Comparison of ENCODE assay signal across 16 cellular contexts in the genomic region with DNA sequence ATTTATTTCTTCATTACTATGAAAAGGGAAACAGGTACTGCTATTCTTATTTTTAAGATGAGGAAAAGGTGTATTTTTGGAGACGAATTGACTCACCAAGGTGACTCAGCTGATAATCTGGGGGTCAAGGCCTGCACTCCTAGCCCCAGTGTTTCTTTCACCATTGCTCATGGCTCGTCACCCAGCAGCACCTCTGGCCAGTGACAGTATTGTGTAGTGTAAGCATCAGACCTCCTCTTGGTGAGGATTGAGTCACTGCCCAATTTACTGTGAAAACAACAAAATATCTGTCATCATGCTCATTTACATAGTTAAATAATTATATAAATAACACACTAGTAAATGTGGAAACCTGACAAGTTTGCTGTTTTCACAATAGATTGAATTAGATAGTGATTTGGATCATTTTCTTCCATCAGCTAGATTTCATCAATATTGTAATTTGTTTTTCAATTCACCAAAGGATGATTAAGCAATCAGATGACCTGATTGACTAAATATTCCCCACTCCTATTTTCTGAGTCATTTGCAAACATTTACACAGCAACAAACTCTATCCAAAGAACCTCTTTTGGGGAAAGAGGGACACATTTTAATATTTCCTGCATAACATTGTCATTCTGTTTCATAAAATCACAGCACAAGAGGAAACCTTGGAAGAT.
DNase-seq lines count a peak whose midpoint lies in the region; ATAC-seq, FAIRE-seq and TF ChIP-seq lines count a peak whose summit lies in the region.
"Had no signal": no experiment of that assay in that cellular context is flagged by ENCODE, and none has a peak within 500 bp of the region (broad histone marks: within the 10 kb centered on the region; RNA-seq: fewer than 3 reads in every experiment).

No MANE protein-coding gene starts in this region.

- ATAC-seq in A549 (peak; percentile 94 to 98), HG02763 (IDR thresholded peaks at IDR 0.05; ENCODE audit: unreplicated experiment) (no peak)

- peak overlapping the region; percentile 74 to 83 for H3K27ac ChIP-seq in A549
- H3K27ac ChIP-seq in uterus = no peak overlapping the region
- H3K27ac ChIP-seq: ovary had no signal

- no peaks in the 10 kb centered on the region for H3K27me3 ChIP-seq in uterus
- H3K27me3 ChIP-seq: ovary had no signal

- FAIRE-seq in A549 (lab: Jason Lieb, UNC) = no peak
- peak; percentile 81 for FAIRE-seq in islet of Langerhans (lab: Jason Lieb, UNC)
- FAIRE-seq: endometrium, GM12891 had no signal

- peak; percentile 9 to 20; a peak in 1 of 5 replicates for TF ChIP-seq EP300 in A549 (IDR thresholded peaks at IDR 0.05)

- TF ChIP-seq CTCF in A549 (IDR thresholded peaks at IDR 0.05) = no peak
- TF ChIP-seq CTCF in astrocyte of the spinal cord (IDR thresholded peaks at IDR 0.05; ENCODE audit: low read depth, low read length) = no peak
- TF ChIP-seq CTCF in uterus (IDR thresholded peaks at IDR 0.05) = no peak

- in situ Hi-C loops in astrocyte of the spinal cord (cut with HindIII; ENCODE audit: low sequenced_read_pairs) = no loop called here

- H3K4me1 ChIP-seq in A549 = peaks cover 56% of the 10 kb centered on the region
- H3K4me1 ChIP-seq in uterus = no peaks in the 10 kb centered on the region

- CTCF ChIA-PET in A549 (lab: Yijun Ruan, JAX) = interaction anchor here (2.2 kb wide), 1 partner anchor 13 kb away, joined by 6 read pairs; no protein-coding TSS in a partner anchor

- WGBS in A549 (ENCODE audit: missing lambda C conversion rate) = 3% methylated on average over 2 of the region's 2 CpGs

- H3K4me3 ChIP-seq in A549 (no peak overlapping the region; the same call in 2 of the 3 replicates), astrocyte of the spinal cord (ENCODE audit: low read depth, low read length) (no peak overlapping the region), uterus (no peak overlapping the region)
- H3K4me3 ChIP-seq: ovary had no signal

- no peaks in the 10 kb centered on the region for H3K36me3 ChIP-seq in uterus
- H3K36me3 ChIP-seq: ovary had no signal

- TF ChIP-seq RAD21 in A549 (conservative IDR thresholded peaks at IDR 0.05 in 1 of 2, IDR thresholded peaks at IDR 0.05 in 1 of 2) = no peak; a peak in 2 of 5 replicates

- POLR2A ChIA-PET in A549 (lab: Yijun Ruan, JAX) = no interaction called here

- intact Hi-C loops in uterus (cut with DNase I; ENCODE audit: low total_unique reads) = no loop called here

- H3K4me2 ChIP-seq in A549 = peak overlapping the region; percentile 75

- DNase-seq in A549 (ENCODE audit: low read depth in 1 of 2, low spot score in 1 of 2) = peak; percentile 51 to 78
- peak; percentile 64 for DNase-seq in HT1080 (ENCODE audit: low read depth)
- peak; percentile 25 for DNase-seq in astrocyte of the spinal cord (ENCODE audit: low read depth, low spot score)
- no peak for DNase-seq in DMS79 (lab: John Stamatoyannopoulos, UW)
- no peak for DNase-seq in NCI-H526 (lab: John Stamatoyannopoulos, UW)
- DNase-seq in uterus = no peak
- DNase-seq: activated CD4-positive, CD25-positive, alpha-beta regulatory T cell; aorta; midbrain; NCI-H146; NCI-H69; ovary had no signal

- H3K9me3 ChIP-seq in A549 (no peaks in the 10 kb centered on the region), uterus (no peaks in the 10 kb centered on the region)
- H3K9me3 ChIP-seq: ovary had no signal

- no peak for TF ChIP-seq POLR2A in A549 (IDR thresholded peaks at IDR 0.05; ENCODE audit: low read length)
- no peak for TF ChIP-seq POLR2A in uterus (IDR thresholded peaks at IDR 0.05)

TF ChIP-seq in A549, 52 proteins besides CTCF, POLR2A, EP300 and RAD21 (continues in another document):
- TF ChIP-seq HDAC2 (IDR thresholded peaks at IDR 0.05) (no peak), SMC3 (IDR thresholded peaks at IDR 0.05) (no peak), HOXA7 (CRISPR knock-in tag; IDR thresholded peaks at IDR 0.05) (no peak), ZNF302 (CRISPR knock-in tag; IDR thresholded peaks at IDR 0.05) (no peak), RCOR1 (IDR thresholded peaks at IDR 0.05; ENCODE audit: low read depth, low read length) (no peak), SREBF2 (IDR thresholded peaks at IDR 0.05) (no peak), CBX2 (IDR thresholded peaks at IDR 0.05; ENCODE audit: borderline replicate concordance, low read depth) (no peak), MYC (IDR thresholded peaks at IDR 0.05; ENCODE audit: borderline replicate concordance, low read length) (no peak), ZC3H11A (IDR thresholded peaks at IDR 0.05) (no peak), JUNB (IDR thresholded peaks at IDR 0.05) (peak; percentile 78), TFCP2L1 (CRISPR knock-in tag; IDR thresholded peaks at IDR 0.05) (no peak), RFX5 (IDR thresholded peaks at IDR 0.05) (no peak), KDM1A (IDR thresholded peaks at IDR 0.05; ENCODE audit: low read depth) (no peak), CHD2 (IDR thresholded peaks at IDR 0.05; ENCODE audit: low read length, partially characterized antibody) (no peak), MAFK (IDR thresholded peaks at IDR 0.05; ENCODE audit: partially characterized antibody) (peak; percentile 59), BHLHE40 (IDR thresholded peaks at IDR 0.05; ENCODE audit: low read depth, low read length) (no peak), EHMT2 (IDR thresholded peaks at IDR 0.05; ENCODE audit: low read depth) (no peak), ZFP36 (IDR thresholded peaks at IDR 0.05; ENCODE audit: borderline replicate concordance, partially characterized antibody) (no peak), CEBPB (IDR thresholded peaks at IDR 0.05) (peak; percentile 77 to 83), NPAS2 (CRISPR knock-in tag; IDR thresholded peaks at IDR 0.05; ENCODE audit: borderline replicate concordance) (no peak), FOSL2 (IDR thresholded peaks at IDR 0.05) (peak; percentile 45; the same call in 1 of the 2 replicates), FOSL2 (CRISPR knock-in tag; IDR thresholded peaks at IDR 0.05) (peak; percentile 80)
- TF ChIP-seq, protein P1, sequence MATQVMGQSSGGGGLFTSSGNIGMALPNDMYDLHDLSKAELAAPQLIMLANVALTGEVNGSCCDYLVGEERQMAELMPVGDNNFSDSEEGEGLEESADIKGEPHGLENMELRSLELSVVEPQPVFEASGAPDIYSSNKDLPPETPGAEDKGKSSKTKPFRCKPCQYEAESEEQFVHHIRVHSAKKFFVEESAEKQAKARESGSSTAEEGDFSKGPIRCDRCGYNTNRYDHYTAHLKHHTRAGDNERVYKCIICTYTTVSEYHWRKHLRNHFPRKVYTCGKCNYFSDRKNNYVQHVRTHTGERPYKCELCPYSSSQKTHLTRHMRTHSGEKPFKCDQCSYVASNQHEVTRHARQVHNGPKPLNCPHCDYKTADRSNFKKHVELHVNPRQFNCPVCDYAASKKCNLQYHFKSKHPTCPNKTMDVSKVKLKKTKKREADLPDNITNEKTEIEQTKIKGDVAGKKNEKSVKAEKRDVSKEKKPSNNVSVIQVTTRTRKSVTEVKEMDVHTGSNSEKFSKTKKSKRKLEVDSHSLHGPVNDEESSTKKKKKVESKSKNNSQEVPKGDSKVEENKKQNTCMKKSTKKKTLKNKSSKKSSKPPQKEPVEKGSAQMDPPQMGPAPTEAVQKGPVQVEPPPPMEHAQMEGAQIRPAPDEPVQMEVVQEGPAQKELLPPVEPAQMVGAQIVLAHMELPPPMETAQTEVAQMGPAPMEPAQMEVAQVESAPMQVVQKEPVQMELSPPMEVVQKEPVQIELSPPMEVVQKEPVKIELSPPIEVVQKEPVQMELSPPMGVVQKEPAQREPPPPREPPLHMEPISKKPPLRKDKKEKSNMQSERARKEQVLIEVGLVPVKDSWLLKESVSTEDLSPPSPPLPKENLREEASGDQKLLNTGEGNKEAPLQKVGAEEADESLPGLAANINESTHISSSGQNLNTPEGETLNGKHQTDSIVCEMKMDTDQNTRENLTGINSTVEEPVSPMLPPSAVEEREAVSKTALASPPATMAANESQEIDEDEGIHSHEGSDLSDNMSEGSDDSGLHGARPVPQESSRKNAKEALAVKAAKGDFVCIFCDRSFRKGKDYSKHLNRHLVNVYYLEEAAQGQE (IDR thresholded peaks at IDR 0.05) = no peak
- TF ChIP-seq, protein P2, sequence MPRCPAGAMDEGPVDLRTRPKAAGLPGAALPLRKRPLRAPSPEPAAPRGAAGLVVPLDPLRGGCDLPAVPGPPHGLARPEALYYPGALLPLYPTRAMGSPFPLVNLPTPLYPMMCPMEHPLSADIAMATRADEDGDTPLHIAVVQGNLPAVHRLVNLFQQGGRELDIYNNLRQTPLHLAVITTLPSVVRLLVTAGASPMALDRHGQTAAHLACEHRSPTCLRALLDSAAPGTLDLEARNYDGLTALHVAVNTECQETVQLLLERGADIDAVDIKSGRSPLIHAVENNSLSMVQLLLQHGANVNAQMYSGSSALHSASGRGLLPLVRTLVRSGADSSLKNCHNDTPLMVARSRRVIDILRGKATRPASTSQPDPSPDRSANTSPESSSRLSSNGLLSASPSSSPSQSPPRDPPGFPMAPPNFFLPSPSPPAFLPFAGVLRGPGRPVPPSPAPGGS (IDR thresholded peaks at IDR 0.05) = no peak
- TF ChIP-seq, protein P3, sequence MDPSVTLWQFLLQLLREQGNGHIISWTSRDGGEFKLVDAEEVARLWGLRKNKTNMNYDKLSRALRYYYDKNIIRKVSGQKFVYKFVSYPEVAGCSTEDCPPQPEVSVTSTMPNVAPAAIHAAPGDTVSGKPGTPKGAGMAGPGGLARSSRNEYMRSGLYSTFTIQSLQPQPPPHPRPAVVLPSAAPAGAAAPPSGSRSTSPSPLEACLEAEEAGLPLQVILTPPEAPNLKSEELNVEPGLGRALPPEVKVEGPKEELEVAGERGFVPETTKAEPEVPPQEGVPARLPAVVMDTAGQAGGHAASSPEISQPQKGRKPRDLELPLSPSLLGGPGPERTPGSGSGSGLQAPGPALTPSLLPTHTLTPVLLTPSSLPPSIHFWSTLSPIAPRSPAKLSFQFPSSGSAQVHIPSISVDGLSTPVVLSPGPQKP (IDR thresholded peaks at IDR 0.05; ENCODE audit: low read depth, low read length) = no peak
- TF ChIP-seq, protein P4, sequence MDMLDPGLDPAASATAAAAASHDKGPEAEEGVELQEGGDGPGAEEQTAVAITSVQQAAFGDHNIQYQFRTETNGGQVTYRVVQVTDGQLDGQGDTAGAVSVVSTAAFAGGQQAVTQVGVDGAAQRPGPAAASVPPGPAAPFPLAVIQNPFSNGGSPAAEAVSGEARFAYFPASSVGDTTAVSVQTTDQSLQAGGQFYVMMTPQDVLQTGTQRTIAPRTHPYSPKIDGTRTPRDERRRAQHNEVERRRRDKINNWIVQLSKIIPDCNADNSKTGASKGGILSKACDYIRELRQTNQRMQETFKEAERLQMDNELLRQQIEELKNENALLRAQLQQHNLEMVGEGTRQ (IDR thresholded peaks at IDR 0.05) = no peak
- TF ChIP-seq, protein P5, sequence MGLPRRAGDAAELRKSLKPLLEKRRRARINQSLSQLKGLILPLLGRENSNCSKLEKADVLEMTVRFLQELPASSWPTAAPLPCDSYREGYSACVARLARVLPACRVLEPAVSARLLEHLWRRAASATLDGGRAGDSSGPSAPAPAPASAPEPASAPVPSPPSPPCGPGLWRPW (IDR thresholded peaks at IDR 0.05) = 0 out of 2 replicates have a peak, but pooled peaks have one; percentile 30

Comparison
In these comparisons a context has a peak if more than half of its experiments do, and no peak if none do; other contexts are left out.
1. DNase-seq: peak in A549 (2 of 2), HT1080 (single experiment) and astrocyte of the spinal cord (single experiment); none in DMS79 (single experiment), NCI-H526 (0 of 2) and uterus (0 of 2).
2. H3K27ac ChIP-seq: peak in A549 (2 of 2); none in uterus (0 of 2).